In genomic region chr3:133574260-133574881, GRCh38 we compare ENCODE assay signal across 8 cellular contexts. TPM values are rescaled to one million over a fixed set of nuclear protein-coding genes. Genes with fewer than 3 reads are reported as not detected.
DNase-seq lines count a peak whose midpoint lies in the region; ATAC-seq and TF ChIP-seq lines count a peak whose summit lies in the region.

No MANE protein-coding gene starts in this region.

- H3F3A ChIP-seq in SU-DHL-6 (ENCODE audit: insufficient read depth), result peaks cover 47% of the 10 kb centered on the region

- peak overlapping the region; percentile 85 for H3K4me3 ChIP-seq in SU-DHL-6 (ENCODE audit: insufficient read depth, low read length, poor library complexity, severe bottlenecking)

- H3K27me3 ChIP-seq in SU-DHL-6 (ENCODE audit: low read length), result no peaks in the 10 kb centered on the region

- H3K4me3 Mint-ChIP-seq in brain (peak overlapping the region; percentile 90 to 96 (median 94)), immature natural killer cell (peak overlapping the region; percentile 94 to 99 (median 97))

- H3K27ac Mint-ChIP-seq in brain (peak overlapping the region; percentile 81 to 96 (median 95)), immature natural killer cell (peak overlapping the region; percentile 98 to 100 (median 99))

- H3K27ac ChIP-seq in SU-DHL-6 (ENCODE audit: low read depth, low read length), result peak overlapping the region; percentile 90

- H3K79me2 ChIP-seq in SU-DHL-6 (ENCODE audit: insufficient read depth, low read length), result peaks cover 51% of the 10 kb centered on the region

- peaks cover 43% of the 10 kb centered on the region for H3K36me3 Mint-ChIP-seq in brain
- H3K36me3 Mint-ChIP-seq in immature natural killer cell, result peaks cover 17 to 19% (median 17%) of the 10 kb centered on the region in 3 donors

- H4K20me1 ChIP-seq in SU-DHL-6 (ENCODE audit: low read depth, low read length), result peaks cover 34% of the 10 kb centered on the region

- H3K9ac ChIP-seq in SU-DHL-6 (ENCODE audit: low read length), result peak overlapping the region; percentile 75

- peak; percentile 87 to 88 (median 87) for DNase-seq in immature natural killer cell
- DNase-seq in stimulated activated CD4-positive, alpha-beta T cell treated with anti-CD3 and anti-CD28 coated beads, Interleukin-15, amount 100 ng/mL, for 1 hour (ENCODE audit: low read depth in 1 of 2, low spot score in 1 of 2), result peak; percentile 45 to 54
- DNase-seq in NCI-H748 (lab: John Stamatoyannopoulos, UW; ENCODE audit: unreplicated experiment), result no peak
- no peak for DNase-seq in NCI-H748 treated with DMSO at 0.1 percent for 48 hours (lab: John Stamatoyannopoulos, UW)

- peaks cover 72% of the 10 kb centered on the region for H3K4me1 Mint-ChIP-seq in brain
- H3K4me1 Mint-ChIP-seq in immature natural killer cell, result peaks cover 64 to 76% of the 10 kb centered on the region in 2 donors

- H3K4me2 ChIP-seq in SU-DHL-6 (ENCODE audit: low read depth, low read length, poor library complexity, severe bottlenecking), result peak overlapping the region; percentile 84

- H2AFZ ChIP-seq in SU-DHL-6 (ENCODE audit: low read depth, low read length, severe bottlenecking), result no peak overlapping the region

- H3K27me3 Mint-ChIP-seq in brain (peaks cover 3% of the 10 kb centered on the region), immature natural killer cell (ENCODE audit: low read depth in 3 of 3) (peaks cover 12 to 17% (median 13%) of the 10 kb centered on the region in 3 donors)

- peaks cover 34% of the 10 kb centered on the region for H3K36me3 ChIP-seq in SU-DHL-6 (ENCODE audit: low read length)

- H3K9me3 Mint-ChIP-seq in brain, result peaks cover 0 to 5% (median 0%) of the 10 kb centered on the region in 5 experiments
- H3K9me3 Mint-ChIP-seq in immature natural killer cell, result no peaks in the 10 kb centered on the region

- H3K9me2 ChIP-seq in SU-DHL-6 (replicated peaks; ENCODE audit: insufficient read depth, low read length), result no peaks in the 10 kb centered on the region

- no peaks in the 10 kb centered on the region for H3K9me3 ChIP-seq in SU-DHL-6 (ENCODE audit: insufficient read depth, low read length)

- peak; percentile 36 for ATAC-seq in GM18511 (IDR thresholded peaks at IDR 0.05; ENCODE audit: unreplicated experiment)
- peak; percentile 28 for ATAC-seq in HG02973 (IDR thresholded peaks at IDR 0.05; ENCODE audit: unreplicated experiment)

- no peak for TF ChIP-seq CTCF in SU-DHL-6 (IDR thresholded peaks at IDR 0.05; ENCODE audit: insufficient read depth, low read length, poor library complexity, severe bottlenecking)
- TF ChIP-seq CTCF in brain (conservative IDR thresholded peaks at IDR 0.05), result no peak

RNA-seq across cellular contexts. Expression of gene CDV3, which starts 0.9 kb away (rescaled TPM):
- 61.4 TPM for polyA plus RNA-seq in brain (ENCODE audit: insufficient read depth, low read depth, low replicate concordance)
- polyA plus RNA-seq in immature natural killer cell, result 10 to 100 TPM; 29.4 to 44.4 (median 30.9) TPM

Comparison
In these comparisons a context has a peak if more than half of its experiments do, and no peak if none do; other contexts are left out.
1. DNase-seq: peak in immature natural killer cell (3 of 3) and stimulated activated CD4-positive, alpha-beta T cell treated with anti-CD3 and anti-CD28 coated beads, Interleukin-15, amount 100 ng/mL, for 1 hour (2 of 2); none in NCI-H748 (single experiment) and NCI-H748 treated with DMSO at 0.1 percent for 48 hours (single experiment).